Comparison of ENCODE assay signal across 8 cellular contexts in the genomic region with DNA sequence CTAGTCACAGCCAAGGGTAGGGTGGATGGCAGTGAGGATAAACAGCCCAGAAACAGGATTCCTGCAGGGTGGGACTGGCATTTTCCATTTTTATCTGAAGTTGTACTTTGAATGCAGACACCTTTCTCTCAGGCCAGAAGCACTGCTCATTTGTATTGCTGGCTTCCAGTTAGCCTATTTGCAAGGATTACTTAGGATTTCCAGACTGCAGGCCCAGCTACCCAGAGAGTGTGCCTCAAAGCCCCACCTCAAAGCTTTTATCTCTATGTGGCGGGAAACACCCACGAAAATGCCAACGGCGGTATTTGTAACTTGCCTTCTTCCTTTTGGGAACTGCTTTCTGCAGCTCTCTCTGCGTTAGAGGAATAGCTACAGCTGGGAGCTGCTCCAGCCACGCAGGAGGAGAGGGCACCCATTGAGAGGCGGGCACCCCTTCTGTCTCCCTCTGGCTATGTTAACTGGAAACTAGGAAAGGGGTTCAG.
DNase-seq lines count a peak whose midpoint lies in the region; ATAC-seq and TF ChIP-seq lines count a peak whose summit lies in the region.

No MANE protein-coding gene starts in this region.

- H4K20me1 ChIP-seq in PC-9 (ENCODE audit: insufficient read depth): no peaks in the 10 kb centered on the region

- H3K4me3 ChIP-seq in PC-9: peak overlapping the region; percentile 69
- H3K4me3 ChIP-seq in breast epithelium: peak overlapping the region; percentile 47 to 68 (median 50)
- peak overlapping the region; percentile 63 to 82 for H3K4me3 ChIP-seq in stomach smooth muscle (ENCODE audit: low read length in 2 of 2)

- intact Hi-C loops in PC-9 (cut with micrococcal nuclease; ENCODE audit: unreplicated experiment): loop anchor here (1.0 to 10.0 kb wide), 10 partner anchors 8 to 314 kb away; no protein-coding TSS in a partner anchor
- intact Hi-C loops in breast epithelium (cut with DNase I; ENCODE audit: low total_unique reads): loop anchor here (10.0 kb wide), 1 partner anchor 330 kb away; a partner anchor contains a TSS
- intact Hi-C loops in left colon (cut with DNase I, micrococcal nuclease): loop anchor here (5.0 to 10.0 kb wide), 2 partner anchors 140 to 142 kb away; a partner anchor contains a TSS

- CTCF ChIA-PET in PC-9 (lab: Charles Lee): interaction anchor here (0.5 to 2.0 kb wide), 6 partner anchors 9 to 344 kb away, joined by 3 to 27 read pairs (median 13); no protein-coding TSS in a partner anchor

- peaks cover 46% of the 10 kb centered on the region for H3K79me2 ChIP-seq in PC-9 (ENCODE audit: low read depth)

- TF ChIP-seq POLR2A in breast epithelium (IDR thresholded peaks at IDR 0.05): peak; percentile 26

- no TSS peak for BruUV-seq in PC-9 (replicated peaks; lab: Mats Ljungman, UMichigan)

- no peaks in the 10 kb centered on the region for H3K27me3 ChIP-seq in PC-9 (ENCODE audit: insufficient read depth, low read depth)
- H3K27me3 ChIP-seq in breast epithelium: no peaks in the 10 kb centered on the region
- H3K27me3 ChIP-seq in stomach smooth muscle (ENCODE audit: control insufficient read depth in 1 of 2, insufficient read depth in 2 of 2, low read length in 2 of 2): no peaks in the 10 kb centered on the region

- H3F3A ChIP-seq in PC-9 (ENCODE audit: insufficient read depth, low read depth): peaks cover 75% of the 10 kb centered on the region

- DNase-seq in DMS53 (lab: John Stamatoyannopoulos, UW) (peak; percentile 76), DMS53 treated with DMSO at 0.1 percent for 48 hours (lab: John Stamatoyannopoulos, UW; ENCODE audit: unreplicated experiment) (no peak), PC-9 (peak in 1 of 2 experiments; percentile 49), breast epithelium (ENCODE audit: low spot score in 2 of 2) (peak in 1 of 2 donors; percentile 61), left colon (no peak), mesenteric fat pad (ENCODE audit: low spot score) (no peak)

- H2AFZ ChIP-seq in PC-9: no peak overlapping the region; the same call in 1 of the 2 replicates

- peaks cover 74% of the 10 kb centered on the region for H3K4me1 ChIP-seq in PC-9 (replicated peaks; ENCODE audit: insufficient read depth)
- peaks cover 5 to 35% of the 10 kb centered on the region in 2 donors for H3K4me1 ChIP-seq in breast epithelium
- peaks cover 37% of the 10 kb centered on the region for H3K4me1 ChIP-seq in stomach smooth muscle (ENCODE audit: control insufficient read depth, insufficient read depth, low read length)

- peak; percentile 24 for ATAC-seq in left colon
- no peak for ATAC-seq in GM21825 (IDR thresholded peaks at IDR 0.05; ENCODE audit: unreplicated experiment)

- TF ChIP-seq CTCF in PC-9 (conservative IDR thresholded peaks at IDR 0.05) (no peak), breast epithelium (IDR thresholded peaks at IDR 0.05) (no peak)

- H3K36me3 ChIP-seq in PC-9 (ENCODE audit: low read depth) (no peaks in the 10 kb centered on the region), breast epithelium (no peaks in the 10 kb centered on the region), stomach smooth muscle (ENCODE audit: control insufficient read depth in 2 of 2, insufficient read depth in 2 of 2, low read length in 2 of 2) (no peaks in the 10 kb centered on the region)

- H3K27ac ChIP-seq in PC-9: peak overlapping the region; percentile 100
- peak overlapping the region; percentile 98 for H3K27ac ChIP-seq in breast epithelium
- peak overlapping the region; percentile 99 for H3K27ac ChIP-seq in stomach smooth muscle (ENCODE audit: low read length)

- H3K9me3 ChIP-seq in PC-9 (ENCODE audit: insufficient read depth, low read depth) (no peaks in the 10 kb centered on the region), breast epithelium (no peaks in the 10 kb centered on the region), stomach smooth muscle (ENCODE audit: control insufficient read depth in 2 of 2, low read length in 2 of 2) (no peaks in the 10 kb centered on the region)

- H3K4me2 ChIP-seq in PC-9: peak overlapping the region; percentile 98

- no peaks in the 10 kb centered on the region for H3K9me2 ChIP-seq in PC-9 (ENCODE audit: insufficient read depth)

- POLR2A ChIA-PET in PC-9 (lab: Charles Lee; ENCODE audit: unreplicated experiment): interaction anchor here (0.5 to 3.5 kb wide), 15 partner anchors 9 to 558 kb away, joined by 3 to 45 read pairs (median 4); no protein-coding TSS in a partner anchor

- H3K9ac ChIP-seq in stomach smooth muscle (ENCODE audit: low read length in 2 of 2): peak overlapping the region; percentile 96
